In the genomic region with DNA sequence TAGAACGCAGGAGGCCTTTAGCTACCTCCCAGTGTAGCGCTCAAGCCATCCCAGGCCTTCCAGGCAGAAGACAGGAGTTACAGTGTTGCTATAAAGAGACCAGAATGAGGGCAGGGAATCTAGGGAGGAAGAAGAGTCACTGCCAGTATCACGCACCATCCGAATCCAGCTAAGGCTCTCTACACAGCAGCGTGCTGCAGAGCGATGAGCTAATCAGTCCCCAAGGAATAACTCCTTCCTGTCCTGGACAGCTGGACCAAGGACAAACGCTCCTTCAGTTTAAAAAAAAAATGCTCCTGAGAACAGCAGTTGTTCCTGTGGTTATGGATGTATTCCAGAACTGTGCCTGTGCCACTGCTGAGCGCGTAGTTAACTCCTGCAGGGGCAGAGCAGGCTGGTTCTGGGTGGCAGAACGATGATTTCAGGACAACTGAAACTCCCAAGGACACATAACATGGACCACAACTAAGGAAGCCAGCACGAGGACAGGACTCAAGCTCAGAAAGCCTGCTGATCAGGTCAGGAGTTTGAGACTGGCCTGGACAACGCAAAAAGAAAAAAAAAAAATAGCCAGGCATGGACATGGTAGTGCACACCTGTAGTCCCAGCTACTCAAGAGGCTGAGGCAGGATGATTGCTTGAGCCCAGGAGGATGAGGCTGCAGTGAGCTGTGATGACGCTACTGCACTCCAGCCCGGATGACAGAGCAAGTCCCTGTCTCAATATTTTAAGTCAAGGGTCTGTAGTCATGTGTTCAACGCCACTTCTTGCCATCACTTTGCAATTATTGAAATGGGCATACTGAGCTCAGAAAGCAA, we compare ENCODE assay signal across 8 cellular contexts. TPM values are rescaled to one million over a fixed set of nuclear protein-coding genes. Genes with fewer than 3 reads are reported as not detected.
DNase-seq lines count a peak whose midpoint lies in the region; ATAC-seq lines count a peak whose summit lies in the region.

No MANE protein-coding gene starts in this region.

- H3K4me3 Mint-ChIP-seq in activated CD8-positive, alpha-beta memory T cell treated with anti-CD3 and anti-CD28 coated beads, Interleukin-2, amount 10 ng/mL, durations not matched to agents 7 days and 5 days = no peak overlapping the region

- DNase-seq in activated CD8-positive, alpha-beta memory T cell treated with anti-CD3 and anti-CD28 coated beads, Interleukin-2, amount 10 ng/mL, durations not matched to agents 7 days and 5 days = no peak
- DNase-seq in activated CD8-positive, alpha-beta memory T cell treated with anti-CD3 and anti-CD28 coated beads for 24 hours = no peak
- DNase-seq in ureter (ENCODE audit: low spot score) = peak; percentile 56
- no peak for DNase-seq in left colon
- DNase-seq in DMS153 (lab: John Stamatoyannopoulos, UW) = no peak

- intact Hi-C loops in left colon (cut with DNase I, micrococcal nuclease) = no loop called here

- peaks cover 17% of the 10 kb centered on the region for H3K36me3 Mint-ChIP-seq in activated CD8-positive, alpha-beta memory T cell treated with anti-CD3 and anti-CD28 coated beads, Interleukin-2, amount 10 ng/mL, durations not matched to agents 7 days and 5 days

- no peak for ATAC-seq in activated CD8-positive, alpha-beta memory T cell treated with anti-CD3 and anti-CD28 coated beads, Interleukin-2, amount 10 ng/mL, durations not matched to agents 7 days and 5 days
- ATAC-seq in left colon (no peak), GM18907 (IDR thresholded peaks at IDR 0.05; ENCODE audit: unreplicated experiment) (no peak)

- H3K9me3 Mint-ChIP-seq in activated CD8-positive, alpha-beta memory T cell treated with anti-CD3 and anti-CD28 coated beads, Interleukin-2, amount 10 ng/mL, durations not matched to agents 7 days and 5 days (ENCODE audit: low read depth) = no peaks in the 10 kb centered on the region

- H3K4me1 Mint-ChIP-seq in activated CD8-positive, alpha-beta memory T cell treated with anti-CD3 and anti-CD28 coated beads, Interleukin-2, amount 10 ng/mL, durations not matched to agents 7 days and 5 days = peaks cover 51% of the 10 kb centered on the region

- H3K27me3 Mint-ChIP-seq in activated CD8-positive, alpha-beta memory T cell treated with anti-CD3 and anti-CD28 coated beads, Interleukin-2, amount 10 ng/mL, durations not matched to agents 7 days and 5 days = no peaks in the 10 kb centered on the region

- H3K27me3 ChIP-seq in layer of hippocampus (ENCODE audit: control insufficient read depth, insufficient read depth, low read length) = no peaks in the 10 kb centered on the region

- H3K27ac ChIP-seq in angular gyrus (ENCODE audit: low read depth, low read length) (peak overlapping the region; percentile 96), layer of hippocampus (ENCODE audit: low read depth, low read length) (peak overlapping the region; percentile 80)

- peak overlapping the region; percentile 2 for H3K27ac Mint-ChIP-seq in activated CD8-positive, alpha-beta memory T cell treated with anti-CD3 and anti-CD28 coated beads, Interleukin-2, amount 10 ng/mL, durations not matched to agents 7 days and 5 days

- CTCF ChIA-PET in activated CD8-positive, alpha-beta memory T cell treated with anti-CD3 and anti-CD28 coated beads, Interleukin-2, amount 10 ng/mL, durations not matched to agents 7 days and 5 days (lab: Charles Lee) = interaction anchor here (0.6 to 10.6 kb wide), 19 partner anchors 8 to 283 kb away, joined by 3 to 140 read pairs (median 4); partner anchors contain the start of genes GAPDH, MLF2 and NOP2

RNA-seq across cellular contexts. Expression of gene IFFO1, which starts 2.6 kb away (rescaled TPM):
- total RNA-seq in activated CD8-positive, alpha-beta memory T cell treated with anti-CD3 and anti-CD28 coated beads, Interleukin-2, amount 10 ng/mL, durations not matched to agents 7 days and 5 days = 10 to 100 TPM; 29.3 to 30.0 TPM
- 13.7 TPM for total RNA-seq in ureter
- total RNA-seq in left colon = 1 to 10 TPM; 3.8 to 7.2 TPM

RNA-seq across cellular contexts. Expression of gene NOP2, which starts 14.8 kb away (rescaled TPM):
- 100 to 1,000 TPM in 1 of 2 experiments, 10 to 100 TPM in 1; 76.7 to 117 TPM for total RNA-seq in activated CD8-positive, alpha-beta memory T cell treated with anti-CD3 and anti-CD28 coated beads, Interleukin-2, amount 10 ng/mL, durations not matched to agents 7 days and 5 days
- 51.7 TPM for total RNA-seq in ureter
- 10 to 100 TPM; 22.2 to 34.4 TPM for total RNA-seq in left colon

RNA-seq across cellular contexts. Expression of gene GAPDH, which starts 18.9 kb away (rescaled TPM):
- 1,000 to 10,000 TPM; 5,133 to 5,396 TPM for total RNA-seq in activated CD8-positive, alpha-beta memory T cell treated with anti-CD3 and anti-CD28 coated beads, Interleukin-2, amount 10 ng/mL, durations not matched to agents 7 days and 5 days
- total RNA-seq in ureter (2,120 TPM), left colon (1,000 to 10,000 TPM; 2,230 to 2,756 TPM)

RNA-seq across cellular contexts. Expression of gene CHD4, which starts 53.9 kb away (rescaled TPM):
- 100 to 1,000 TPM; 288 to 320 TPM for total RNA-seq in activated CD8-positive, alpha-beta memory T cell treated with anti-CD3 and anti-CD28 coated beads, Interleukin-2, amount 10 ng/mL, durations not matched to agents 7 days and 5 days
- total RNA-seq in ureter = 232 TPM
- total RNA-seq in left colon = 100 to 1,000 TPM; 142 to 157 TPM

RNA-seq across cellular contexts. Expression of gene NCAPD2, which starts 59.4 kb away (rescaled TPM):
- 100 to 1,000 TPM; 173 to 200 TPM for total RNA-seq in activated CD8-positive, alpha-beta memory T cell treated with anti-CD3 and anti-CD28 coated beads, Interleukin-2, amount 10 ng/mL, durations not matched to agents 7 days and 5 days
- 24.0 TPM for total RNA-seq in ureter
- total RNA-seq in left colon = 10 to 100 TPM; 21.9 to 29.4 TPM
